ENCODE assay signal across 1 cellular context in the genomic region with DNA sequence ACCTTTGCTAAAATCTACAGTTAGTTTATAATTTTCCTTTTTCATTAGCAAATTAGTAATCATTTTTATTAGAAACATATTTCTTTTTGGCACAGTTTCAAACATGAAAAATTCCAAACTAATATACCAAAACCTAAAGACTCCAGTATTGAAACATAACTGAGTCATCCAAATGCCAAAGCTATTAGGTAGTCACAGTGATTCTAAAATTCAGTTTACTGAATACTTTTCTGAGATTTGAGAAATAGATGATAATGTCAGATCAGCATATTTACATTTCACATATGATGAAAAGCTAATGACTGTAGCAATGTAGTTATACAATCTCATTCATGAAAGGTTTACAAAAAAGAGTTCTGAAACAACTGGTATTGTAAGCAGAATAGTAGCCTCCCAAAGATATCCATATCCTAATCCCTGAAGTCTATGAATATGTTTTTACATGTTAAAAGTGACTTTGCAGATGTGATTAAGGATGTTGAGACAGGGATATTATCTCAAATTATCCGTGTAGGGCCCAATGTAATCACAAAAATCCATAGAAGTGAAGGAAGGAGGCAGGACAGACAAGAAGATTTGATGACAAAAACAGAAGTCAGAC.
TF ChIP-seq lines count a peak whose summit lies in the region.

No MANE protein-coding gene starts in this region.

TF ChIP-seq in K562, 482 proteins besides CTCF, POLR2A, EP300 and RAD21 (continued from another document):
- TF ChIP-seq, protein P1, sequence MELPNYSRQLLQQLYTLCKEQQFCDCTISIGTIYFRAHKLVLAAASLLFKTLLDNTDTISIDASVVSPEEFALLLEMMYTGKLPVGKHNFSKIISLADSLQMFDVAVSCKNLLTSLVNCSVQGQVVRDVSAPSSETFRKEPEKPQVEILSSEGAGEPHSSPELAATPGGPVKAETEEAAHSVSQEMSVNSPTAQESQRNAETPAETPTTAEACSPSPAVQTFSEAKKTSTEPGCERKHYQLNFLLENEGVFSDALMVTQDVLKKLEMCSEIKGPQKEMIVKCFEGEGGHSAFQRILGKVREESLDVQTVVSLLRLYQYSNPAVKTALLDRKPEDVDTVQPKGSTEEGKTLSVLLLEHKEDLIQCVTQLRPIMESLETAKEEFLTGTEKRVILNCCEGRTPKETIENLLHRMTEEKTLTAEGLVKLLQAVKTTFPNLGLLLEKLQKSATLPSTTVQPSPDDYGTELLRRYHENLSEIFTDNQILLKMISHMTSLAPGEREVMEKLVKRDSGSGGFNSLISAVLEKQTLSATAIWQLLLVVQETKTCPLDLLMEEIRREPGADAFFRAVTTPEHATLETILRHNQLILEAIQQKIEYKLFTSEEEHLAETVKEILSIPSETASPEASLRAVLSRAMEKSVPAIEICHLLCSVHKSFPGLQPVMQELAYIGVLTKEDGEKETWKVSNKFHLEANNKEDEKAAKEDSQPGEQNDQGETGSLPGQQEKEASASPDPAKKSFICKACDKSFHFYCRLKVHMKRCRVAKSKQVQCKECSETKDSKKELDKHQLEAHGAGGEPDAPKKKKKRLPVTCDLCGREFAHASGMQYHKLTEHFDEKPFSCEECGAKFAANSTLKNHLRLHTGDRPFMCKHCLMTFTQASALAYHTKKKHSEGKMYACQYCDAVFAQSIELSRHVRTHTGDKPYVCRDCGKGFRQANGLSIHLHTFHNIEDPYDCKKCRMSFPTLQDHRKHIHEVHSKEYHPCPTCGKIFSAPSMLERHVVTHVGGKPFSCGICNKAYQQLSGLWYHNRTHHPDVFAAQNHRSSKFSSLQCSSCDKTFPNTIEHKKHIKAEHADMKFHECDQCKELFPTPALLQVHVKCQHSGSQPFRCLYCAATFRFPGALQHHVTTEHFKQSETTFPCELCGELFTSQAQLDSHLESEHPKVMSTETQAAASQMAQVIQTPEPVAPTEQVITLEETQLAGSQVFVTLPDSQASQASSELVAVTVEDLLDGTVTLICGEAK (IDR thresholded peaks at IDR 0.05), result no peak
- TF ChIP-seq, protein P1 (CRISPR knock-in tag; IDR thresholded peaks at IDR 0.05), result no peak
